Comparison of ENCODE assay signal across 9 cellular contexts in the genomic region with DNA sequence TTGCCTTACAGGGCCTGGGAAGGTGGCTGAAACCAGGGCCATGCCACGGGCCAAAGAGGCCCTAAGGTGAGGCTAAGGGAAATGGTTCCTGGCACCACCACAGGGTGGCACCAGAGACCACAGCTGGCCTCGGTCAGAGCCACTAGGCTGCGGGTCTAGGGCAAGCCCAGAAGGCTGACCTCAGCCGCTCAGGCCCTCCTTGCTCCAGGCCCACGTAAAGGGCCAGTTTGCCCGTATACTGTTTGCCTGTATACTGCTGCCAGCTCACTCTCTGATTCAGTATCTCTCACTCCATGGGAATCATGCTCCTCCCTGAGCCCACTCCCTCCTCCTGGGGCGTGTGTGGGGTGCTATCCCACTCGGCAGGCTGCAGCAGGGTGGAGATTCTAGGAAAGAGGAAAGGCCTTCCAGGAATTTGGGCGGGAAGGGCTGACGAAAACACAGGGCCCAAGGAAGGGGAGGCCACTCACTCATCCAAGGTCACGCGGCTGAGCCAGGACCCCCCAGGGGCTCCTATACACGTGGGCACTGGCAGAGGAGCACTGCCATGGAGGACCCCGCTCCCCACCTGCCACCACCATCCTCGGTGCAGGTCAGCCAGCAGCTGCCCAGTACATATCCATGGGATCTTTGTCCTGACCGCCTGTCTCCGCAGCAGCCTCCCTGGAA.
DNase-seq lines count a peak whose midpoint lies in the region; ATAC-seq and TF ChIP-seq lines count a peak whose summit lies in the region.
"Had no signal": no experiment of that assay in that cellular context is flagged by ENCODE, and none has a peak within 500 bp of the region (broad histone marks: within the 10 kb centered on the region; RNA-seq: fewer than 3 reads in every experiment).

No MANE protein-coding gene starts in this region.

- no peaks in the 10 kb centered on the region for H3K4me1 Mint-ChIP-seq in natural killer cell treated with Interleukin-12 subunit alpha and Interleukin-12 subunit beta and Interleukin-15 and Interleukin-18, amount 100 ng/mL, for 72 hours (ENCODE audit: low read depth in 2 of 2)
- no peaks in the 10 kb centered on the region for H3K4me1 Mint-ChIP-seq in stimulated activated naive CD8-positive, alpha-beta T cell treated with anti-CD3 and anti-CD28 coated beads, Interleukin-15, amount 100 ng/mL, for 72 hours
- H3K4me1 Mint-ChIP-seq: IgD-negative memory B cell had no signal

- ATAC-seq in GM18909 (IDR thresholded peaks at IDR 0.05; ENCODE audit: poor library complexity, unreplicated experiment) (peak; percentile 83), HG03342 (IDR thresholded peaks at IDR 0.05; ENCODE audit: unreplicated experiment) (peak; percentile 79), Panc1 (peak; percentile 99)
- ATAC-seq in natural killer cell treated with Interleukin-12 subunit alpha and Interleukin-12 subunit beta and Interleukin-15 and Interleukin-18, amount 100 ng/mL, for 72 hours, result peak; percentile 88 to 89
- peak; percentile 83 for ATAC-seq in stimulated activated naive CD8-positive, alpha-beta T cell treated with anti-CD3 and anti-CD28 coated beads, Interleukin-15, amount 100 ng/mL, for 72 hours

- POLR2A ChIA-PET in BJ (lab: Charles Lee) (no interaction called here), Panc1 (lab: Charles Lee) (no interaction called here)

- in situ Hi-C loops in Panc1 (cut with HindIII; ENCODE audit: low pct_unique_long_range_greater_than_20kb, low sequenced_read_pairs), result no loop called here

- no peaks in the 10 kb centered on the region for H3K9me3 Mint-ChIP-seq in natural killer cell treated with Interleukin-12 subunit alpha and Interleukin-12 subunit beta and Interleukin-15 and Interleukin-18, amount 100 ng/mL, for 72 hours
- H3K9me3 Mint-ChIP-seq in stimulated activated naive CD8-positive, alpha-beta T cell treated with anti-CD3 and anti-CD28 coated beads, Interleukin-15, amount 100 ng/mL, for 72 hours, result no peaks in the 10 kb centered on the region
- H3K9me3 Mint-ChIP-seq: IgD-negative memory B cell had no signal

- H3K36me3 ChIP-seq in BJ (ENCODE audit: control insufficient read depth, insufficient read depth, low read length) (no peaks in the 10 kb centered on the region; the same call in 1 of the 2 replicates), Panc1 (ENCODE audit: control insufficient read depth, insufficient read depth, low read length) (no peaks in the 10 kb centered on the region)

- no TSS peak for BruUV-seq in Panc1 (replicated peaks; lab: Mats Ljungman, UMichigan)

- CTCF ChIA-PET in BJ (lab: Yijun Ruan, JAX), result interaction anchor here (0.8 to 5.8 kb wide), 8 partner anchors 13 to 447 kb away, joined by 3 to 40 read pairs (median 6); partner anchors contain the start of gene NECTIN1
- CTCF ChIA-PET in Panc1 (lab: Charles Lee), result no interaction called here

- no peak overlapping the region for H3K4me3 Mint-ChIP-seq in natural killer cell treated with Interleukin-12 subunit alpha and Interleukin-12 subunit beta and Interleukin-15 and Interleukin-18, amount 100 ng/mL, for 72 hours
- H3K4me3 Mint-ChIP-seq in stimulated activated naive CD8-positive, alpha-beta T cell treated with anti-CD3 and anti-CD28 coated beads, Interleukin-15, amount 100 ng/mL, for 72 hours, result no peak overlapping the region

- peaks cover 20 to 21% of the 10 kb centered on the region in 2 donors for H3K27me3 Mint-ChIP-seq in natural killer cell treated with Interleukin-12 subunit alpha and Interleukin-12 subunit beta and Interleukin-15 and Interleukin-18, amount 100 ng/mL, for 72 hours
- no peaks in the 10 kb centered on the region for H3K27me3 Mint-ChIP-seq in stimulated activated naive CD8-positive, alpha-beta T cell treated with anti-CD3 and anti-CD28 coated beads, Interleukin-15, amount 100 ng/mL, for 72 hours

- H3K27ac ChIP-seq in Panc1 (ENCODE audit: low read length), result no peak overlapping the region

- H3K4me1 ChIP-seq in Panc1 (ENCODE audit: control insufficient read depth, insufficient read depth, low read length), result no peaks in the 10 kb centered on the region

- no peaks in the 10 kb centered on the region for H3K9me3 ChIP-seq in Panc1 (ENCODE audit: control insufficient read depth, insufficient read depth, low read depth, low read length)

- H3K27ac Mint-ChIP-seq in natural killer cell treated with Interleukin-12 subunit alpha and Interleukin-12 subunit beta and Interleukin-15 and Interleukin-18, amount 100 ng/mL, for 72 hours, result no peak overlapping the region
- no peak overlapping the region for H3K27ac Mint-ChIP-seq in stimulated activated naive CD8-positive, alpha-beta T cell treated with anti-CD3 and anti-CD28 coated beads, Interleukin-15, amount 100 ng/mL, for 72 hours

- TF ChIP-seq CTCF in BJ (IDR thresholded peaks at IDR 0.05; ENCODE audit: insufficient read depth, low read depth, low read length), result peak; percentile 95
- peak; percentile 97 for TF ChIP-seq CTCF in Panc1 (IDR thresholded peaks at IDR 0.05)
- TF ChIP-seq CTCF in fibroblast of pulmonary artery (IDR thresholded peaks at IDR 0.05; ENCODE audit: low read length, missing control alignments), result peak; percentile 92

- no peaks in the 10 kb centered on the region for H3K27me3 ChIP-seq in BJ (ENCODE audit: control insufficient read depth, insufficient read depth, low read length)
- H3K27me3 ChIP-seq in Panc1 (ENCODE audit: control insufficient read depth, insufficient read depth, low read length), result no peaks in the 10 kb centered on the region

- H3K4me3 ChIP-seq in BJ (ENCODE audit: low read depth, low read length) (no peak overlapping the region), Panc1 (ENCODE audit: low read depth in 2 of 2, low read length in 2 of 2) (no peak overlapping the region), fibroblast of pulmonary artery (replicated peaks; ENCODE audit: low read depth, low read length) (no peak overlapping the region)

- DNase-seq in BJ (ENCODE audit: low read depth) (no peak), Panc1 (ENCODE audit: low read depth, low spot score) (peak; percentile 60), fibroblast of pulmonary artery (ENCODE audit: low read depth) (peak; percentile 72)
- peak; percentile 28 to 30 for DNase-seq in activated T-helper 1 cell treated with anti-CD3 and anti-CD28 coated beads, Interleukin-2, amount 50 U/mL, for 16 hours (ENCODE audit: low read depth in 1 of 2, low spot score in 1 of 2)
- peak; percentile 74 for DNase-seq in natural killer cell treated with Interleukin-12 subunit alpha and Interleukin-12 subunit beta and Interleukin-15 and Interleukin-18, amount 100 ng/mL, for 72 hours (ENCODE audit: low spot score)
- DNase-seq in stimulated activated naive CD8-positive, alpha-beta T cell treated with anti-CD3 and anti-CD28 coated beads, Interleukin-15, amount 100 ng/mL, for 72 hours, result peak; percentile 63 to 64

- H3K36me3 Mint-ChIP-seq in natural killer cell treated with Interleukin-12 subunit alpha and Interleukin-12 subunit beta and Interleukin-15 and Interleukin-18, amount 100 ng/mL, for 72 hours, result no peaks in the 10 kb centered on the region
- H3K36me3 Mint-ChIP-seq: IgD-negative memory B cell had no signal

- intact Hi-C loops in Panc1 (cut with micrococcal nuclease; ENCODE audit: unreplicated experiment), result loop anchor here (1.0 to 5.0 kb wide), 4 partner anchors 184 to 501 kb away; no protein-coding TSS in a partner anchor
